1 cellular context compared by ENCODE assay signal in genomic region chr3:154193174-154193573, GRCh38.
TF ChIP-seq lines count a peak whose summit lies in the region.

No MANE protein-coding gene starts in this region.

TF ChIP-seq in GM23338, 12 proteins besides CTCF, POLR2A, EP300 and RAD21 (continued from another document):
- TF ChIP-seq ZNF462 (CRISPR knock-in tag; IDR thresholded peaks at IDR 0.05), result no peak
- no peak for TF ChIP-seq EZH2 (IDR thresholded peaks at IDR 0.05; ENCODE audit: low read depth, unreplicated experiment)
- TF ChIP-seq ETS1 (IDR thresholded peaks at IDR 0.05), result no peak
